31 cellular contexts compared by ENCODE assay signal in the genomic region with DNA sequence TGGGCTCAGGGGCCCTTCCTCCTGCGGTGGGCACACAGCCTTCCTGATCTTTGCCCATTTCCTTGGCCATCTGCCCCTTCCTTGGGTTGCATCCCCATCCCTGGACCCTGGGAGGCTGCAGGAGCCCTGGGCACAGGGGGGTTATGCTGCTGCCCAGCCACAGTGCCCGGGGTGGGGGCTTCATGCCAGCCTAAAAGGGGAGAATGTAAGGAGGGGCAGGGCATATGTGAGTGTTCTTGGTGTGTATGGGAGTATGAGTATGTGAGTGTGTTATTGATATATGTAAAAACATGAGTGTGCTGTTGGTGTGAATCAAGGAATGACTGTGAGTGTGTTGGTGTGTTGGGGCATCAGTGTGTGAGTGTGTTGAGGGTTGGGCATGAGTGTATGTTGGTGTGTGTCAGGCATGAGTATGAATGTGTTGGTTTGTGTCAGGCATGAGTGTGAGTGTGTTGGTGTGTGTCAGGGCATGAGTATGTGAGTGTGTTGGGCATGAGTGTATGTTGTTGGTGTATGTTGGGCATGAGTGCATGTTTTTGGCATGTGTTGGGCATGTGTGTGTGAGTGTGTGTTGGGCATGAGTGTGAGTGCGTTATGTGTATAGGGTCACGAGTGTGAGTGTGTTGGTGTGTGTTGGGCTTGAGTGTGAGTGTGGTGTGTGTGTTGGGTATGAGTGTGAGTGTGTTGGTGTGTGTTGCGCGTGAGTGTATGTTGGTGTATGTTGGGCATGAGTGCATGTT. TPM values are rescaled to one million over a fixed set of nuclear protein-coding genes. Genes with fewer than 3 reads are reported as not detected.
"Had no signal": no experiment of that assay in that cellular context is flagged by ENCODE, and none has a peak within 500 bp of the region (broad histone marks: within the 10 kb centered on the region; RNA-seq: fewer than 3 reads in every experiment).

No MANE protein-coding gene starts in this region.

- H3K9me3 ChIP-seq: esophagus squamous epithelium, lower lobe of right lung, suprapubic skin, transverse colon had no signal

- ATAC-seq: heart right ventricle; left colon; left ventricle myocardium superior; sciatic nerve; stimulated activated effector memory CD8-positive, alpha-beta T cell treated with anti-CD3 and anti-CD28 coated beads, Interleukin-12 subunit alpha, Interleukin-12 subunit beta, amount 100 ng/mL, for 72 hours had no signal

- DNase-seq: dermis blood vessel endothelial cell; effector memory CD4-positive, alpha-beta T cell; esophagus squamous epithelium; foreskin melanocyte; glutamatergic neuron; heart right ventricle; hippocampal formation; kidney glomerular epithelial cell; left colon; left ventricle myocardium superior; lower lobe of right lung; natural killer cell; stimulated activated CD4-positive, alpha-beta T cell treated with anti-CD3 and anti-CD28 coated beads, Interleukin-2, amount 100 ng/mL, for 24 hours; stimulated activated CD4-positive, alpha-beta T cell treated with anti-CD3 and anti-CD28 coated beads, Interleukin-4, amount 100 ng/mL, for 24 hours; transverse colon had no signal

- H3K4me3 Mint-ChIP-seq: central memory CD8-positive, alpha-beta T cell; natural killer cell; neural crest cell; stimulated activated effector memory CD8-positive, alpha-beta T cell treated with anti-CD3 and anti-CD28 coated beads, Interleukin-12 subunit alpha, Interleukin-12 subunit beta, amount 100 ng/mL, for 72 hours; stimulated activated naive CD8-positive, alpha-beta T cell treated with anti-CD3 and anti-CD28 coated beads, Interleukin-15, Interleukin-2, amounts not matched to agents 100 ng/mL and 50 ng/mL, for 24 hours had no signal

- H3K36me3 ChIP-seq: esophagus squamous epithelium, heart right ventricle, lower lobe of right lung, suprapubic skin, transverse colon had no signal

- H3K27ac Mint-ChIP-seq: natural killer cell; progenitor cell of endocrine pancreas; stimulated activated effector memory CD8-positive, alpha-beta T cell treated with anti-CD3 and anti-CD28 coated beads, Interleukin-12 subunit alpha, Interleukin-12 subunit beta, amount 100 ng/mL, for 72 hours; stimulated activated naive CD8-positive, alpha-beta T cell treated with anti-CD3 and anti-CD28 coated beads, Interleukin-15, Interleukin-2, amounts not matched to agents 100 ng/mL and 50 ng/mL, for 24 hours had no signal

- FAIRE-seq: endothelial cell of umbilical vein, islet of Langerhans had no signal

- H3K9ac ChIP-seq: parathyroid adenoma had no signal

- H3K4me3 ChIP-seq: coronary artery, esophagus squamous epithelium, heart right ventricle, lower lobe of right lung, suprapubic skin, transverse colon had no signal

- H3K27ac ChIP-seq: coronary artery, heart right ventricle, lower lobe of right lung, parathyroid adenoma, suprapubic skin, transverse colon had no signal

- H3K9me3 Mint-ChIP-seq: central memory CD8-positive, alpha-beta T cell; natural killer cell; stimulated activated effector memory CD8-positive, alpha-beta T cell treated with anti-CD3 and anti-CD28 coated beads, Interleukin-12 subunit alpha, Interleukin-12 subunit beta, amount 100 ng/mL, for 72 hours; stimulated activated naive CD8-positive, alpha-beta T cell treated with anti-CD3 and anti-CD28 coated beads, Interleukin-15, Interleukin-2, amounts not matched to agents 100 ng/mL and 50 ng/mL, for 24 hours had no signal

- H3K27me3 Mint-ChIP-seq: central memory CD8-positive, alpha-beta T cell; progenitor cell of endocrine pancreas had no signal

- H3K79me2 ChIP-seq: parathyroid adenoma had no signal

- H3K4me1 ChIP-seq: heart right ventricle, lower lobe of right lung, parathyroid adenoma, suprapubic skin, transverse colon had no signal

- H2AFZ ChIP-seq: parathyroid adenoma had no signal

- H3K36me3 Mint-ChIP-seq: natural killer cell; stimulated activated effector memory CD8-positive, alpha-beta T cell treated with anti-CD3 and anti-CD28 coated beads, Interleukin-12 subunit alpha, Interleukin-12 subunit beta, amount 100 ng/mL, for 72 hours had no signal

- H3K4me1 Mint-ChIP-seq: central memory CD8-positive, alpha-beta T cell; natural killer cell; neural crest cell; stimulated activated effector memory CD8-positive, alpha-beta T cell treated with anti-CD3 and anti-CD28 coated beads, Interleukin-12 subunit alpha, Interleukin-12 subunit beta, amount 100 ng/mL, for 72 hours had no signal

- H3K27me3 ChIP-seq: esophagus squamous epithelium, suprapubic skin, transverse colon had no signal

RNA-seq across cellular contexts. Expression of gene CST8, which starts 14.7 kb away (rescaled TPM):
- total RNA-seq: dermis blood vessel endothelial cell, endothelial cell of umbilical vein, epithelial cell of proximal tubule, esophagus squamous epithelium, heart right ventricle, left colon, left ventricle myocardium superior, lower lobe of right lung, mononuclear cell, natural killer cell, neural crest cell, osteoblast, progenitor cell of endocrine pancreas, sciatic nerve, suprapubic skin, transverse colon, urinary bladder had no signal
- polyA plus RNA-seq: endothelial cell of umbilical vein, heart right ventricle, thymus, urinary bladder had no signal

RNA-seq across cellular contexts. Expression of gene CST11, which starts 23.5 kb away (rescaled TPM):
- total RNA-seq: dermis blood vessel endothelial cell, endothelial cell of umbilical vein, epithelial cell of proximal tubule, esophagus squamous epithelium, heart right ventricle, left colon, left ventricle myocardium superior, lower lobe of right lung, mononuclear cell, natural killer cell, neural crest cell, osteoblast, progenitor cell of endocrine pancreas, sciatic nerve, suprapubic skin, transverse colon, urinary bladder had no signal
- polyA plus RNA-seq: endothelial cell of umbilical vein, heart right ventricle, urinary bladder had no signal

RNA-seq across cellular contexts. Expression of gene CSTL1, which starts 36.7 kb away (rescaled TPM):
- total RNA-seq: dermis blood vessel endothelial cell, endothelial cell of umbilical vein, epithelial cell of proximal tubule, esophagus squamous epithelium, heart right ventricle, left colon, left ventricle myocardium superior, lower lobe of right lung, mononuclear cell, natural killer cell, neural crest cell, osteoblast, progenitor cell of endocrine pancreas, sciatic nerve, suprapubic skin, transverse colon, urinary bladder had no signal
- polyA plus RNA-seq: endothelial cell of umbilical vein, heart right ventricle, urinary bladder had no signal
